ENCODE assay signal across 17 cellular contexts in genomic region chr11:126405906-126406305, GRCh38. TPM values are rescaled to one million over a fixed set of nuclear protein-coding genes. Genes with fewer than 3 reads are reported as not detected.
DNase-seq lines count a peak whose midpoint lies in the region; ATAC-seq and TF ChIP-seq lines count a peak whose summit lies in the region.
"Had no signal": no experiment of that assay in that cellular context is flagged by ENCODE, and none has a peak within 500 bp of the region (broad histone marks: within the 10 kb centered on the region; RNA-seq: fewer than 3 reads in every experiment).

No MANE protein-coding gene starts in this region.

- ATAC-seq in left ventricle myocardium superior = no peak
- no peak for ATAC-seq in Right ventricle myocardium inferior
- ATAC-seq in mucosa of descending colon = peak; percentile 82

- H3K4me1 Mint-ChIP-seq in dendritic cell treated with granulocyte-macrophage colony-stimulating factor and Interleukin-4, amounts not matched to agents 40 ng/mL and 50 ng/mL, for 4 days (ENCODE audit: low read depth) = peaks cover 25% of the 10 kb centered on the region
- H3K4me1 Mint-ChIP-seq: CD8-positive, alpha-beta memory T cell had no signal

- peak overlapping the region; percentile 11 for H3K4me3 ChIP-seq in mucosa of descending colon

- H3K27ac Mint-ChIP-seq in dendritic cell treated with granulocyte-macrophage colony-stimulating factor and Interleukin-4, amounts not matched to agents 40 ng/mL and 50 ng/mL, for 4 days = peak overlapping the region; percentile 44
- H3K27ac Mint-ChIP-seq: CD8-positive, alpha-beta memory T cell; mesothelial cell of epicardium had no signal

- peak; percentile 26 for DNase-seq in left ventricle myocardium superior
- no peak for DNase-seq in Right ventricle myocardium inferior (ENCODE audit: missing footprints)
- peak; percentile 75 to 79 (median 77) for DNase-seq in mucosa of descending colon
- no peak for DNase-seq in NCI-H1105 (lab: John Stamatoyannopoulos, UW)
- no peak for DNase-seq in DMS79 treated with DMSO at 0.1 percent for 48 hours (lab: John Stamatoyannopoulos, UW)
- no peak for DNase-seq in activated CD4-positive, alpha-beta T cell treated with anti-CD3 and anti-CD28 coated beads for 48 hours
- no peak for DNase-seq in GOT3 (lab: John Stamatoyannopoulos, UW)
- DNase-seq: activated gamma-delta T cell; CD8-positive, alpha-beta memory T cell; effector CD8-positive, alpha-beta T cell; NCI-H1694; occipital lobe; OCI-M1; stimulated activated CD4-positive, alpha-beta T cell treated with anti-CD3 and anti-CD28 coated beads, Interleukin-4, amount 100 ng/mL, for 4 hours; SW 1271 had no signal

- no peaks in the 10 kb centered on the region for H3K9me3 ChIP-seq in mucosa of descending colon

- peaks cover 59% of the 10 kb centered on the region for H3K36me3 Mint-ChIP-seq in dendritic cell treated with granulocyte-macrophage colony-stimulating factor and Interleukin-4, amounts not matched to agents 40 ng/mL and 50 ng/mL, for 4 days (ENCODE audit: low read depth)

- H3K27me3 Mint-ChIP-seq in dendritic cell treated with granulocyte-macrophage colony-stimulating factor and Interleukin-4, amounts not matched to agents 40 ng/mL and 50 ng/mL, for 4 days = no peaks in the 10 kb centered on the region

- H3K4me3 Mint-ChIP-seq in dendritic cell treated with granulocyte-macrophage colony-stimulating factor and Interleukin-4, amounts not matched to agents 40 ng/mL and 50 ng/mL, for 4 days = no peak overlapping the region
- H3K4me3 Mint-ChIP-seq: CD8-positive, alpha-beta memory T cell; mesothelial cell of epicardium had no signal

- no peaks in the 10 kb centered on the region for H3K9me3 Mint-ChIP-seq in dendritic cell treated with granulocyte-macrophage colony-stimulating factor and Interleukin-4, amounts not matched to agents 40 ng/mL and 50 ng/mL, for 4 days
- H3K9me3 Mint-ChIP-seq: CD8-positive, alpha-beta memory T cell; mesothelial cell of epicardium had no signal

- TF ChIP-seq CTCF in mucosa of descending colon (IDR thresholded peaks at IDR 0.05) = no peak

- H3K36me3 ChIP-seq in mucosa of descending colon (ENCODE audit: low read depth) = no peaks in the 10 kb centered on the region

- peaks cover 16% of the 10 kb centered on the region for H3K4me1 ChIP-seq in mucosa of descending colon (ENCODE audit: low read depth)

- intact Hi-C loops in left ventricle myocardium superior (cut with micrococcal nuclease) (no loop called here), Right ventricle myocardium inferior (cut with DNase I) (no loop called here), mucosa of descending colon (cut with DNase I, micrococcal nuclease) (no loop called here)
- intact Hi-C loops in dendritic cell treated with granulocyte-macrophage colony-stimulating factor and Interleukin-4, amounts not matched to agents 40 ng/mL and 50 ng/mL, for 4 days (cut with micrococcal nuclease) = no loop called here

RNA-seq across cellular contexts. Expression of gene ST3GAL4, which starts 50.4 kb away (rescaled TPM):
- total RNA-seq in left ventricle myocardium superior = 45.4 TPM
- 45.1 TPM for total RNA-seq in Right ventricle myocardium inferior
- 100 to 1,000 TPM in 2 of 3 donors, 10 to 100 TPM in 1; 94.7 to 460 (median 217) TPM for total RNA-seq in mucosa of descending colon

Comparison
In these comparisons a context has a peak if more than half of its experiments do, and no peak if none do; other contexts are left out.
1. DNase-seq: peak in left ventricle myocardium superior (single experiment) and mucosa of descending colon (3 of 3); none in Right ventricle myocardium inferior (single experiment), NCI-H1105 (single experiment), DMS79 treated with DMSO at 0.1 percent for 48 hours (single experiment), activated CD4-positive, alpha-beta T cell treated with anti-CD3 and anti-CD28 coated beads for 48 hours (single experiment) and GOT3 (single experiment).